ENCODE assay signal across 9 cellular contexts in genomic region chr13:113725329-113726105, GRCh38. TPM values are rescaled to one million over a fixed set of nuclear protein-coding genes. Genes with fewer than 3 reads are reported as not detected.
A peak's percentile ranks its signal among the peaks of the same experiment; 100 is the strongest.
DNase-seq lines count a peak whose midpoint lies in the region; ATAC-seq, FAIRE-seq and TF ChIP-seq lines count a peak whose summit lies in the region.
"Not testable (repeated sequence)": the region's sequence is repeated elsewhere in the genome, so short reads cannot be mapped to it uniquely, and the experiment has no call there.
"Had no signal": no experiment of that assay in that cellular context is flagged by ENCODE, and none has a peak within 500 bp of the region (broad histone marks: within the 10 kb centered on the region; RNA-seq: fewer than 3 reads in every experiment).

No MANE protein-coding gene starts in this region.

- not testable (repeated sequence) for H3K27me3 Mint-ChIP-seq in activated T-helper 2 cell treated with anti-CD3 and anti-CD28 coated beads, Interferon-gamma antibody, Interleukin-2, Interleukin-4, amounts not matched to agents 10 μg/mL and 5 μg/mL and 100 μg/mL, durations not matched to agents 14 hours and 24 hours and 36 hours (ENCODE audit: low read depth)

- not testable (repeated sequence) for FAIRE-seq in pancreas (lab: Jason Lieb, UNC)

- H3K36me3 ChIP-seq in left ventricle myocardium inferior, pancreas, tibial artery: not testable (repeated sequence)

- not testable (repeated sequence) for H3K9me3 Mint-ChIP-seq in activated T-helper 2 cell treated with anti-CD3 and anti-CD28 coated beads, Interferon-gamma antibody, Interleukin-2, Interleukin-4, amounts not matched to agents 10 μg/mL and 5 μg/mL and 100 μg/mL, durations not matched to agents 14 hours and 24 hours and 36 hours

- intact Hi-C loops in activated T-helper 2 cell treated with anti-CD3 and anti-CD28 coated beads, Interferon-gamma antibody, Interleukin-2, Interleukin-4, amounts not matched to agents 10 μg/mL and 5 μg/mL and 100 μg/mL, durations not matched to agents 14 hours and 24 hours and 36 hours (cut with micrococcal nuclease); left ventricle myocardium inferior (cut with micrococcal nuclease); pancreas (cut with DNase I); tibial artery (cut with DNase I; ENCODE audit: low total_unique reads): not testable (repeated sequence)

- not testable (repeated sequence) for TF ChIP-seq CTCF in left ventricle myocardium inferior (IDR thresholded peaks at IDR 0.05; ENCODE audit: borderline replicate concordance); pancreas (IDR thresholded peaks at IDR 0.05); tibial artery (IDR thresholded peaks at IDR 0.05)

- H3K4me1 ChIP-seq in left ventricle myocardium inferior (peaks cover 25% of the 10 kb centered on the region), tibial artery (peaks cover 0 to 18% (median 7%) of the 10 kb centered on the region in 4 donors)
- not testable (repeated sequence) for H3K4me1 ChIP-seq in pancreas

- DNase-seq in NCI-H774 (lab: John Stamatoyannopoulos, UW) (peak; percentile 33), left ventricle myocardium inferior (peak; percentile 60), pancreas (peak in 5 of 6 donors; percentile 42 to 76 (median 60)), tibial artery (peak in 1 of 2 donors; percentile 54)
- DNase-seq in activated CD4-positive, alpha-beta T cell treated with anti-CD3 and anti-CD28 coated beads, Interleukin-2, amount 50 U/mL, for 1 hour: peak; percentile 77
- DNase-seq in activated T-helper 2 cell treated with anti-CD3 and anti-CD28 coated beads, Interferon-gamma antibody, Interleukin-2, Interleukin-4, amounts not matched to agents 10 μg/mL and 5 μg/mL and 100 μg/mL, durations not matched to agents 14 hours and 24 hours and 36 hours (ENCODE audit: low spot score): peak; percentile 56
- peak; percentile 52 for DNase-seq in central memory CD4-positive, alpha-beta T cell
- peak in 2 of 3 experiments; percentile 43 to 45 for DNase-seq in stimulated activated CD4-positive, alpha-beta T cell treated with anti-CD3 and anti-CD28 coated beads, TNF-alpha, amount 100 ng/mL, for 24 hours (ENCODE audit: low read depth in 3 of 3)

- not testable (repeated sequence) for H3K4me1 Mint-ChIP-seq in activated T-helper 2 cell treated with anti-CD3 and anti-CD28 coated beads, Interferon-gamma antibody, Interleukin-2, Interleukin-4, amounts not matched to agents 10 μg/mL and 5 μg/mL and 100 μg/mL, durations not matched to agents 14 hours and 24 hours and 36 hours (ENCODE audit: low read depth)

- H3K4me3 ChIP-seq in left ventricle myocardium inferior (peak overlapping the region; percentile 68), pancreas (peak overlapping the region in 1 of 4 donors; percentile 49), tibial artery (peak overlapping the region; percentile 42 to 56)

- H3K36me3 Mint-ChIP-seq in activated T-helper 2 cell treated with anti-CD3 and anti-CD28 coated beads, Interferon-gamma antibody, Interleukin-2, Interleukin-4, amounts not matched to agents 10 μg/mL and 5 μg/mL and 100 μg/mL, durations not matched to agents 14 hours and 24 hours and 36 hours (ENCODE audit: low read depth): not testable (repeated sequence)

- H3K27ac ChIP-seq in left ventricle myocardium inferior (replicated peaks) (peak overlapping the region; percentile 92), pancreas (peak overlapping the region in 1 of 4 donors; percentile 40), tibial artery (peak overlapping the region in 1 of 2 donors; percentile 50)

- H3K4me3 Mint-ChIP-seq in activated T-helper 2 cell treated with anti-CD3 and anti-CD28 coated beads, Interferon-gamma antibody, Interleukin-2, Interleukin-4, amounts not matched to agents 10 μg/mL and 5 μg/mL and 100 μg/mL, durations not matched to agents 14 hours and 24 hours and 36 hours (ENCODE audit: low read depth): not testable (repeated sequence)

- not testable (repeated sequence) for H3K9me3 ChIP-seq in left ventricle myocardium inferior (replicated peaks); pancreas; tibial artery

- not testable (repeated sequence) for H3K27me3 ChIP-seq in left ventricle myocardium inferior (ENCODE audit: low read depth); pancreas
- H3K27me3 ChIP-seq in tibial artery: peaks cover 0 to 13% of the 10 kb centered on the region in 2 donors

- ATAC-seq in pancreas: not testable (repeated sequence)

- H3K27ac Mint-ChIP-seq in activated T-helper 2 cell treated with anti-CD3 and anti-CD28 coated beads, Interferon-gamma antibody, Interleukin-2, Interleukin-4, amounts not matched to agents 10 μg/mL and 5 μg/mL and 100 μg/mL, durations not matched to agents 14 hours and 24 hours and 36 hours: peak overlapping the region; percentile 80

- 2% methylated on average over 51 of the region's 75 CpGs; no CpG with 5 or more reads in 1 of the 2 donors for WGBS in pancreas, 2 donors

RNA-seq across cellular contexts. Expression of gene TMEM255B, which starts 33.5 kb away (rescaled TPM):
- 2.1 and 2.2 TPM in 2 replicates for total RNA-seq in activated T-helper 2 cell treated with anti-CD3 and anti-CD28 coated beads, Interferon-gamma antibody, Interleukin-2, Interleukin-4, amounts not matched to agents 10 μg/mL and 5 μg/mL and 100 μg/mL, durations not matched to agents 14 hours and 24 hours and 36 hours
- total RNA-seq in left ventricle myocardium inferior (7.7 TPM), pancreas (1 to 10 TPM; 1.8 to 8.1 (median 3.5) TPM)
- 10 to 100 TPM; 13.6 to 17.9 TPM for polyA plus RNA-seq in pancreas
- total RNA-seq: HepG2 had no signal
- polyA plus RNA-seq: HepG2 had no signal

RNA-seq across cellular contexts. Expression of gene GRK1, which starts 58.5 kb away (rescaled TPM):
- 0.09 and 0.11 TPM in 2 replicates for total RNA-seq in activated T-helper 2 cell treated with anti-CD3 and anti-CD28 coated beads, Interferon-gamma antibody, Interleukin-2, Interleukin-4, amounts not matched to agents 10 μg/mL and 5 μg/mL and 100 μg/mL, durations not matched to agents 14 hours and 24 hours and 36 hours
- total RNA-seq in left ventricle myocardium inferior (0.85 TPM), pancreas (not detected)
- polyA plus RNA-seq in pancreas: under 1 TPM; 0.02 to 0.04 TPM
